Comparison of ENCODE assay signal across 18 cellular contexts in the genomic region with DNA sequence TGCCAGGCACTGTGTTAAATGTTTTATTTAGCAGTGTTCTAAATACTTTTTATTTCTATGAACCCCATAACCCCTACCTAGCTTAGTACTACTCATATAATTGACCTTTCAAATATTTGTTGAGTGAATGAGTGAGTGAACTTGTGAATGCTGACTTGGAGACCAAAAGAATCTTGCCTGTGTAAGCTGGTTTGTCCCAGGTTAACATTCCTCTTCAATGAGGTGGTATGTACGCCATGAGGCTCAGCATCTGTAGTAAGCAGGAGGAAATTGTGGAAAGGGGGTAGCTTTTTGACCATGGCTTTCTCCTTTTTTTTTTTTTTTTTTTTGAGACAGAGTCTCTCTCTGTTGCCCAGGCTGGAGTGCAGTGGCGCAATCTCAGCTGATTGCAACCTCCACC. TPM values are rescaled to one million over a fixed set of nuclear protein-coding genes. Genes with fewer than 3 reads are reported as not detected.
DNase-seq lines count a peak whose midpoint lies in the region; ATAC-seq and TF ChIP-seq lines count a peak whose summit lies in the region.
"Had no signal": no experiment of that assay in that cellular context is flagged by ENCODE, and none has a peak within 500 bp of the region (broad histone marks: within the 10 kb centered on the region; RNA-seq: fewer than 3 reads in every experiment).

No MANE protein-coding gene starts in this region.

- H3K9ac ChIP-seq in PC-3 (ENCODE audit: low read length) (no peak overlapping the region), trophoblast cell (ENCODE audit: low read length) (no peak overlapping the region)

- H4K20me1 ChIP-seq in PC-3 (ENCODE audit: low read length): no peaks in the 10 kb centered on the region

- no peak overlapping the region for H4K8ac ChIP-seq in trophoblast cell (ENCODE audit: low read depth, low read length)

- intact Hi-C loops in PC-3 (cut with micrococcal nuclease): no loop called here

- no peak overlapping the region for H3K23ac ChIP-seq in trophoblast cell (ENCODE audit: low read length)

- H3K4me1 ChIP-seq in PC-3 (ENCODE audit: insufficient read depth, low read length) (peaks cover 18% of the 10 kb centered on the region), trophoblast cell (ENCODE audit: control insufficient read depth in 1 of 2, insufficient read depth in 2 of 2, low read length in 2 of 2) (peaks cover 0 to 3% of the 10 kb centered on the region in 2 experiments)
- H3K4me1 ChIP-seq: BE2C, sigmoid colon had no signal

- H3K4me3 ChIP-seq in PC-3 (ENCODE audit: low read length) (no peak overlapping the region), choroid plexus epithelial cell (ENCODE audit: low read depth, low read length) (no peak overlapping the region), trophoblast cell (ENCODE audit: low read depth, low read length) (no peak overlapping the region)
- H3K4me3 ChIP-seq: left lung, sigmoid colon had no signal

- no peaks in the 10 kb centered on the region for H3K79me2 ChIP-seq in PC-3 (ENCODE audit: low read length)
- no peaks in the 10 kb centered on the region for H3K79me2 ChIP-seq in trophoblast cell (ENCODE audit: control insufficient read depth, insufficient read depth, low read length, poor library complexity)

- no peak overlapping the region for H2BK5ac ChIP-seq in trophoblast cell (ENCODE audit: low read depth, low read length, poor library complexity)

- BruUV-seq in PC-3 (replicated peaks; lab: Mats Ljungman, UMichigan): no TSS peak

- CTCF ChIA-PET in PC-3 (lab: Charles Lee): interaction anchor here (1.1 kb wide), 1 partner anchor 95 kb away, joined by 3 read pairs; no protein-coding TSS in a partner anchor

- peaks cover 3% of the 10 kb centered on the region for H3K79me1 ChIP-seq in trophoblast cell (ENCODE audit: low read length)

- TF ChIP-seq CTCF in PC-3 (conservative IDR thresholded peaks at IDR 0.05; ENCODE audit: low read depth, low read length) (no peak), choroid plexus epithelial cell (conservative IDR thresholded peaks at IDR 0.05; ENCODE audit: low read depth, low read length) (no peak), GM20000 (IDR thresholded peaks at IDR 0.05; ENCODE audit: extremely low read depth, missing control alignments) (no peak)

- no peak overlapping the region for H2AK5ac ChIP-seq in trophoblast cell (ENCODE audit: low read length)

- no peak overlapping the region for H2AFZ ChIP-seq in PC-3 (ENCODE audit: low read length)
- H2AFZ ChIP-seq in trophoblast cell (ENCODE audit: insufficient read depth, low read length, poor library complexity): no peak overlapping the region

- H3K4me2 ChIP-seq in PC-3 (ENCODE audit: low read length): no peak overlapping the region
- no peak overlapping the region for H3K4me2 ChIP-seq in trophoblast cell (ENCODE audit: low read length)

- no CpG with 5 or more reads among the region's 2 CpGs for WGBS in trophoblast cell (ENCODE audit: extremely low coverage, insufficient coverage, insufficient read length)

- DNase-seq in EH (ENCODE audit: low read depth): peak; percentile 54
- DNase-seq in PC-3: peak; percentile 74
- DNase-seq in choroid plexus epithelial cell (ENCODE audit: low read depth): peak; percentile 89
- peak; percentile 79 to 93 for DNase-seq in trophoblast cell
- no peak for DNase-seq in GM20000 (ENCODE audit: low spot score)
- no peak for DNase-seq in NCI-H1694 treated with DMSO at 0.1 percent for 48 hours (lab: John Stamatoyannopoulos, UW)
- DNase-seq in NCI-H2171 treated with DMSO at 0.1 percent for 48 hours (lab: John Stamatoyannopoulos, UW): no peak
- DNase-seq: activated CD4-positive, CD25-positive, alpha-beta regulatory T cell; activated CD8-positive, alpha-beta memory T cell treated with anti-CD3 and anti-CD28 coated beads for 24 hours; BE2C; effector memory CD8-positive, alpha-beta T cell; left lung; NCI-H1694; NCI-H510A treated with DMSO at 0.1 percent for 48 hours; nucleus accumbens; substantia nigra; T-helper 2 cell had no signal

- no peak overlapping the region for H2BK12ac ChIP-seq in trophoblast cell (ENCODE audit: low read length)

- no peak overlapping the region for H3K18ac ChIP-seq in trophoblast cell (ENCODE audit: low read length)

- H3K27ac ChIP-seq in PC-3 (ENCODE audit: low read length) (no peak overlapping the region), trophoblast cell (ENCODE audit: low read depth, low read length) (no peak overlapping the region)
- H3K27ac ChIP-seq: left lung, sigmoid colon had no signal

- no peak overlapping the region for H3K4ac ChIP-seq in trophoblast cell (ENCODE audit: low read depth, low read length)

- no peaks in the 10 kb centered on the region for H3K9me3 ChIP-seq in PC-3 (ENCODE audit: low read length)
- H3K9me3 ChIP-seq in trophoblast cell (ENCODE audit: insufficient read depth, low read depth, low read length): no peaks in the 10 kb centered on the region
- H3K9me3 ChIP-seq: BE2C, left lung, sigmoid colon had no signal

- POLR2A ChIA-PET in PC-3 (lab: Charles Lee; ENCODE audit: unreplicated experiment): no interaction called here

- no peaks in the 10 kb centered on the region for H3K36me3 ChIP-seq in PC-3 (ENCODE audit: low read depth, low read length)
- H3K36me3 ChIP-seq in trophoblast cell (ENCODE audit: control insufficient read depth in 1 of 2, insufficient read depth in 2 of 2, low read length in 2 of 2): no peaks in the 10 kb centered on the region
- H3K36me3 ChIP-seq: BE2C, left lung, sigmoid colon had no signal

- H4K91ac ChIP-seq in trophoblast cell (ENCODE audit: low read depth, low read length): no peak overlapping the region

- no peak overlapping the region for H2BK120ac ChIP-seq in trophoblast cell (ENCODE audit: insufficient read depth, low read length, poor library complexity)

- no peaks in the 10 kb centered on the region for H3K9me2 ChIP-seq in PC-3 (replicated peaks; ENCODE audit: low read length)

- no peak overlapping the region for H4K12ac ChIP-seq in trophoblast cell (ENCODE audit: low read depth, low read length)

- H3K27me3 ChIP-seq in PC-3 (ENCODE audit: low read length) (no peaks in the 10 kb centered on the region), trophoblast cell (ENCODE audit: insufficient read depth, low read length) (no peaks in the 10 kb centered on the region)
- H3K27me3 ChIP-seq: BE2C, left lung, sigmoid colon had no signal

- H3F3A ChIP-seq in PC-3 (ENCODE audit: low read length, unreplicated experiment): no peaks in the 10 kb centered on the region

- ATAC-seq in PC-3: 0 out of 2 replicates have a peak, but pooled peaks have one; percentile 20
- ATAC-seq: effector memory CD8-positive, alpha-beta T cell; left lung had no signal

- no peak overlapping the region for H3K14ac ChIP-seq in trophoblast cell (ENCODE audit: low read length)

RNA-seq across cellular contexts. Expression of gene MED18, which starts 14.6 kb away (rescaled TPM):
- total RNA-seq in PC-3 (2014; rRNA removed): 10.1 and 13.6 TPM in 2 replicates
- 10.3 and 10.6 TPM in 2 replicates for polyA plus RNA-seq in trophoblast cell (2013)

RNA-seq across cellular contexts. Expression of gene PHACTR4, which starts 26.1 kb away (rescaled TPM):
- 9.1 and 12.7 TPM in 2 replicates for total RNA-seq in PC-3 (2014; rRNA removed)
- 29.1 and 30.3 TPM in 2 replicates for polyA plus RNA-seq in trophoblast cell (2013)

Comparison
In these comparisons a context has a peak if more than half of its experiments do, and no peak if none do; other contexts are left out.
1. DNase-seq: peak in EH (single experiment), PC-3 (single experiment), choroid plexus epithelial cell (single experiment) and trophoblast cell (2 of 2); none in GM20000 (single experiment), NCI-H1694 treated with DMSO at 0.1 percent for 48 hours (single experiment) and NCI-H2171 treated with DMSO at 0.1 percent for 48 hours (single experiment).